Comparison of ENCODE assay signal across 10 cellular contexts in genomic region chr9:113536483-113537226, GRCh38.
DNase-seq lines count a peak whose midpoint lies in the region; ATAC-seq and TF ChIP-seq lines count a peak whose summit lies in the region.
"Had no signal": no experiment of that assay in that cellular context is flagged by ENCODE, and none has a peak within 500 bp of the region (broad histone marks: within the 10 kb centered on the region; RNA-seq: fewer than 3 reads in every experiment).

No MANE protein-coding gene starts in this region.

- H3K27me3 ChIP-seq in psoas muscle (ENCODE audit: insufficient read depth in 3 of 3, low read length in 2 of 3): no peaks in the 10 kb centered on the region
- no peaks in the 10 kb centered on the region for H3K27me3 ChIP-seq in effector memory CD4-positive, alpha-beta T cell (replicated peaks; ENCODE audit: control insufficient read depth, insufficient read depth, low read length, poor library complexity, severe bottlenecking)

- H3K4me1 ChIP-seq in psoas muscle: peaks cover 15% of the 10 kb centered on the region
- no peaks in the 10 kb centered on the region for H3K4me1 ChIP-seq in effector memory CD4-positive, alpha-beta T cell (ENCODE audit: control insufficient read depth, insufficient read depth, low read length, poor library complexity, severe bottlenecking)

- peaks cover 0 to 5% of the 10 kb centered on the region in 2 donors for H3K36me3 ChIP-seq in psoas muscle (ENCODE audit: insufficient read depth in 1 of 2, low read depth in 1 of 2)
- peaks cover 59% of the 10 kb centered on the region for H3K36me3 ChIP-seq in effector memory CD4-positive, alpha-beta T cell (ENCODE audit: control insufficient read depth, insufficient read depth, low read length)

- TF ChIP-seq CTCF in psoas muscle (IDR thresholded peaks at IDR 0.05): no peak

- WGBS in psoas muscle, 3 donors: 26 to 38% (median 30%) methylated on average over 21 of the region's 21 CpGs

- H3K27ac ChIP-seq in cingulate gyrus (ENCODE audit: low read depth, low read length) (peak overlapping the region; percentile 97), psoas muscle (peak overlapping the region; percentile 82)
- H3K27ac ChIP-seq in effector memory CD4-positive, alpha-beta T cell (ENCODE audit: insufficient read depth, low read length, poor library complexity, severe bottlenecking): no peak overlapping the region

- peak; percentile 91 to 94 (median 92) for ATAC-seq in psoas muscle
- ATAC-seq in GM21515 (IDR thresholded peaks at IDR 0.05; ENCODE audit: unreplicated experiment): no peak
- ATAC-seq in GM21360 (IDR thresholded peaks at IDR 0.05; ENCODE audit: unreplicated experiment): no peak
- ATAC-seq: CD8-positive, alpha-beta T cell had no signal

- no peaks in the 10 kb centered on the region for H3K9me3 ChIP-seq in psoas muscle
- H3K9me3 ChIP-seq in effector memory CD4-positive, alpha-beta T cell (ENCODE audit: control insufficient read depth, low read length): no peaks in the 10 kb centered on the region

- no peak overlapping the region for H3K4me3 ChIP-seq in psoas muscle
- H3K4me3 ChIP-seq in effector memory CD4-positive, alpha-beta T cell (ENCODE audit: insufficient read depth, low read depth, low read length, poor library complexity, severe bottlenecking): no peak overlapping the region

- DNase-seq in LHCN-M2 (ENCODE audit: low read depth): peak; percentile 77
- peak; percentile 51 for DNase-seq in inferior parietal cortex (ENCODE audit: extremely low spot score)
- DNase-seq in psoas muscle: peak; percentile 73 to 90
- DNase-seq in effector memory CD4-positive, alpha-beta T cell: no peak
- no peak for DNase-seq in stimulated activated naive CD4-positive, alpha-beta T cell (lab: John Stamatoyannopoulos, UW)
- DNase-seq: CD8-positive, alpha-beta T cell; NCI-H510A had no signal

- intact Hi-C loops in psoas muscle (cut with DNase I): no loop called here

Comparison
In these comparisons a context has a peak if more than half of its experiments do, and no peak if none do; other contexts are left out.
1. DNase-seq: peak in LHCN-M2 (single experiment), inferior parietal cortex (single experiment) and psoas muscle (2 of 2); none in effector memory CD4-positive, alpha-beta T cell (0 of 3) and stimulated activated naive CD4-positive, alpha-beta T cell (0 of 6).
2. ATAC-seq: peak in psoas muscle (4 of 4); none in GM21515 (single experiment) and GM21360 (single experiment).